16 cellular contexts compared by ENCODE assay signal in the genomic region with DNA sequence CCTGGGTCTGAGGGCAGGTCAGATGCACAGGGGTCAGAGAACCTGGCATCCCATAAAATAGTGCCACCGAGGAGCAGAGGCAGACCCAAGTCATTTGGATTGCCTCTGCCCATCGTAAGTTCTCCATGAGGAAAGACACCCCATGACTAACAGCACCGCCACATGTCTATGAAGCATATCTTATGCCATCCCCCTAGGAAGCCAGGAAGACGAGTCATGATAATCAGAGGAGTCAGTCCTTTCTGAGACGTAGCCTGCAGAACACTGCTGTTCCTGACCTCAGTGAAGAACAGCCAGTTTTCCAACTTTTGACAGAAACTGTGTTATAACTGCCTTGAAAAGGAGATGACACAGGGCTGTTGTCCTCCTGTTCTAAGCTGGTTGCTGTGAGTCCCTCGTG. TPM values are rescaled to one million over a fixed set of nuclear protein-coding genes. Genes with fewer than 3 reads are reported as not detected.
DNase-seq lines count a peak whose midpoint lies in the region; ATAC-seq, FAIRE-seq and TF ChIP-seq lines count a peak whose summit lies in the region.
"Had no signal": no experiment of that assay in that cellular context is flagged by ENCODE, and none has a peak within 500 bp of the region (broad histone marks: within the 10 kb centered on the region; RNA-seq: fewer than 3 reads in every experiment).

No MANE protein-coding gene starts in this region.

- no peak overlapping the region; the same call in 2 of the 3 replicates for H2BK15ac ChIP-seq in IMR-90 (ENCODE audit: low read depth, low read length)

- no peak overlapping the region for H3K23ac ChIP-seq in IMR-90 (ENCODE audit: low read depth, low read length)

- no peak for TF ChIP-seq POLR2A in IMR-90 (IDR thresholded peaks at IDR 0.05; ENCODE audit: low read depth, low read length)
- TF ChIP-seq POLR2A in GM12892 (IDR thresholded peaks at IDR 0.05; ENCODE audit: low read depth, low read length): no peak

- no peak overlapping the region for H3K9ac ChIP-seq in IMR-90 (ENCODE audit: low read depth, low read length)
- H3K9ac ChIP-seq in mammary epithelial cell (ENCODE audit: insufficient read depth, low read length): no peak overlapping the region
- H3K9ac ChIP-seq in keratinocyte (ENCODE audit: control insufficient read depth, extremely low read depth, insufficient read depth, low read length): no peak overlapping the region

- TF ChIP-seq CTCF in AG10803 (conservative IDR thresholded peaks at IDR 0.05; ENCODE audit: low read length) (no peak), IMR-90 (conservative IDR thresholded peaks at IDR 0.05; ENCODE audit: low read depth, low read length) (no peak), mammary epithelial cell (conservative IDR thresholded peaks at IDR 0.05 in 1 of 2, IDR thresholded peaks at IDR 0.05 in 1 of 2; ENCODE audit: extremely low read depth in 1 of 2, insufficient read depth in 1 of 2, low read depth in 1 of 2, low read length in 2 of 2) (no peak), keratinocyte (optimal IDR thresholded peaks at IDR 0.05 in 1 of 3, IDR thresholded peaks at IDR 0.05 in 1 of 3, conservative IDR thresholded peaks at IDR 0.05 in 1 of 3; ENCODE audit: extremely low read depth in 1 of 3, insufficient read depth in 2 of 3, low read length in 3 of 3) (no peak)

- peaks cover 3 to 47% of the 10 kb centered on the region in 2 experiments; a peak in 3 of 4 replicates for H3K79me1 ChIP-seq in IMR-90 (ENCODE audit: low read depth in 1 of 2, low read length in 2 of 2)

- BruUV-seq in IMR-90 (replicated peaks; lab: Mats Ljungman, UMichigan) (no TSS peak), mammary epithelial cell (replicated peaks; lab: Mats Ljungman, UMichigan) (no TSS peak)

- H3K27me3 ChIP-seq in IMR-90 (ENCODE audit: control insufficient read depth, insufficient read depth, low read length) (no peaks in the 10 kb centered on the region), mammary epithelial cell (ENCODE audit: insufficient read depth, low read length) (no peaks in the 10 kb centered on the region), keratinocyte (ENCODE audit: control insufficient read depth, extremely low read depth, insufficient read depth, low read length) (no peaks in the 10 kb centered on the region)
- H3K27me3 ChIP-seq: body of pancreas had no signal

- H3K9me3 ChIP-seq in IMR-90 (ENCODE audit: control insufficient read depth, insufficient read depth, low read length): no peaks in the 10 kb centered on the region
- no peaks in the 10 kb centered on the region for H3K9me3 ChIP-seq in mammary epithelial cell (replicated peaks; ENCODE audit: insufficient read depth, low read length)
- no peaks in the 10 kb centered on the region for H3K9me3 ChIP-seq in keratinocyte (ENCODE audit: control insufficient read depth, low read depth, low read length)
- H3K9me3 ChIP-seq: body of pancreas had no signal

- H3K4me1 ChIP-seq in IMR-90 (ENCODE audit: control insufficient read depth, insufficient read depth, low read length): peaks cover 21% of the 10 kb centered on the region
- peaks cover 49% of the 10 kb centered on the region for H3K4me1 ChIP-seq in mammary epithelial cell (ENCODE audit: insufficient read depth, low read length)
- H3K4me1 ChIP-seq in keratinocyte (ENCODE audit: control insufficient read depth, extremely low read depth, insufficient read depth, low read length): peaks cover 31% of the 10 kb centered on the region
- H3K4me1 ChIP-seq: body of pancreas had no signal

- H3K4me2 ChIP-seq in IMR-90 (ENCODE audit: low read depth, low read length) (no peak overlapping the region), mammary epithelial cell (ENCODE audit: insufficient read depth, low read depth, low read length) (no peak overlapping the region), keratinocyte (ENCODE audit: control insufficient read depth, extremely low read depth, insufficient read depth, low read depth, low read length) (peak overlapping the region; percentile 6)
- H3K4me2 ChIP-seq: GM23338 had no signal

- peak; percentile 74 for DNase-seq in AG10803 (ENCODE audit: low read depth)
- DNase-seq in IMR-90: peak; percentile 91
- peak; percentile 86 for DNase-seq in mammary epithelial cell
- DNase-seq in keratinocyte (ENCODE audit: low read depth, low spot score): no peak
- no peak for DNase-seq in midbrain (lab: John Stamatoyannopoulos, UW)
- DNase-seq in G401 (ENCODE audit: low spot score): no peak
- DNase-seq in GM12892 (ENCODE audit: insufficient read length): no peak
- DNase-seq in 8988T: no peak
- DNase-seq: body of pancreas, C1 segment of cervical spinal cord, NCI-H1092 had no signal

- no peak overlapping the region for H3K56ac ChIP-seq in IMR-90 (ENCODE audit: extremely low read depth, insufficient read depth, low read length)

- H3K27ac ChIP-seq in IMR-90 (ENCODE audit: insufficient read depth, low read length) (peak overlapping the region; percentile 49), mammary epithelial cell (ENCODE audit: insufficient read depth, low read depth, low read length) (no peak overlapping the region), keratinocyte (ENCODE audit: control insufficient read depth, insufficient read depth, low read length) (peak overlapping the region; percentile 33)
- H3K27ac ChIP-seq: body of pancreas had no signal

- peak overlapping the region; percentile 65 for H2AK5ac ChIP-seq in IMR-90 (ENCODE audit: low read depth, low read length)

- CTCF ChIA-PET in IMR-90 (lab: Yijun Ruan, JAX) (no interaction called here), mammary epithelial cell (lab: Charles Lee; ENCODE audit: low non-redundant PET) (no interaction called here)

- POLR2A ChIA-PET in IMR-90 (lab: Charles Lee; ENCODE audit: unreplicated experiment): no interaction called here

- H2BK20ac ChIP-seq in IMR-90 (ENCODE audit: low read depth, low read length): peak overlapping the region; percentile 50; the same call in 1 of the 2 replicates

- H4K5ac ChIP-seq in IMR-90 (ENCODE audit: low read depth, low read length): no peak overlapping the region

- H3K4me3 ChIP-seq in AG10803 (ENCODE audit: low read length): no peak overlapping the region
- no peak overlapping the region for H3K4me3 ChIP-seq in IMR-90 (ENCODE audit: insufficient read depth, low read depth, low read length)
- no peak overlapping the region for H3K4me3 ChIP-seq in mammary epithelial cell (replicated peaks in 1 of 3; ENCODE audit: insufficient read depth in 1 of 3, low read depth in 2 of 3, low read length in 3 of 3)
- no peak overlapping the region for H3K4me3 ChIP-seq in keratinocyte (ENCODE audit: control insufficient read depth in 2 of 3, extremely low read depth in 1 of 3, insufficient read depth in 2 of 3, low read depth in 1 of 3, low read length in 3 of 3)
- H3K4me3 ChIP-seq: body of pancreas, GM23338 had no signal

- H3K36me3 ChIP-seq in IMR-90 (ENCODE audit: control insufficient read depth, insufficient read depth, low read length) (peaks cover 3% of the 10 kb centered on the region; the same call in 1 of the 2 replicates), mammary epithelial cell (ENCODE audit: insufficient read depth, low read length) (no peaks in the 10 kb centered on the region), keratinocyte (ENCODE audit: control insufficient read depth in 2 of 2, extremely low read depth in 1 of 2, insufficient read depth in 2 of 2, low read length in 2 of 2) (peaks cover 0 to 1% of the 10 kb centered on the region in 2 experiments)

- no peaks in the 10 kb centered on the region for H3K79me2 ChIP-seq in mammary epithelial cell (ENCODE audit: insufficient read depth, low read length)
- no peaks in the 10 kb centered on the region for H3K79me2 ChIP-seq in keratinocyte (ENCODE audit: control insufficient read depth, insufficient read depth, low read length)

- peaks cover 30% of the 10 kb centered on the region for H3K9me1 ChIP-seq in IMR-90 (ENCODE audit: insufficient read depth, low read length)
- peaks cover 3% of the 10 kb centered on the region for H3K9me1 ChIP-seq in keratinocyte (ENCODE audit: control insufficient read depth, extremely low read depth, insufficient read depth, low read length)

- dilution Hi-C loops in IMR-90 (cut with HindIII; ENCODE audit: low sequenced_read_pairs, unreplicated experiment) (no loop called here), mammary epithelial cell (cut with HindIII; ENCODE audit: low sequenced_read_pairs) (no loop called here), keratinocyte (cut with MboI; ENCODE audit: extremely low pct_ligation_motif_present, low sequenced_read_pairs) (no loop called here)

- H2AK9ac ChIP-seq in IMR-90 (replicated peaks; ENCODE audit: low read depth, low read length, poor library complexity): peak overlapping the region; percentile 85

- H3K14ac ChIP-seq in IMR-90 (replicated peaks; ENCODE audit: low read depth, low read length): 0 out of 2 replicates have a peak overlapping the region, but pooled peaks have one; percentile 56

- H2BK5ac ChIP-seq in IMR-90 (ENCODE audit: low read depth, low read length, poor library complexity, severe bottlenecking): peak overlapping the region; percentile 69

- FAIRE-seq in keratinocyte (lab: Jason Lieb, UNC) (peak; percentile 91), GM12892 (lab: Jason Lieb, UNC) (no peak)
- FAIRE-seq: endometrium, G401.6 had no signal

- H3K18ac ChIP-seq in IMR-90 (ENCODE audit: low read depth, low read length): no peak overlapping the region

- 60% methylated on average over 1 of the region's 6 CpGs; no CpG with 5 or more reads in 1 of the 2 experiments for WGBS in IMR-90 (ENCODE audit: extremely low coverage in 2 of 2, insufficient read length in 1 of 2), 2 experiments
- 36% methylated on average over 6 of the region's 6 CpGs for WGBS in mammary epithelial cell (ENCODE audit: low coverage, missing lambda C conversion rate)

- H2AFZ ChIP-seq in IMR-90 (replicated peaks; ENCODE audit: low read length, poor library complexity): no peak overlapping the region
- no peak overlapping the region for H2AFZ ChIP-seq in mammary epithelial cell (ENCODE audit: low read depth, low read length)
- H2AFZ ChIP-seq in keratinocyte (ENCODE audit: control insufficient read depth, low read length): no peak overlapping the region
- H2AFZ ChIP-seq: GM23338 had no signal

- intact Hi-C loops in IMR-90 (cut with micrococcal nuclease) (loop anchor here (5.0 kb wide), 1 partner anchor 238 kb away; a partner anchor contains a TSS), mammary epithelial cell (cut with micrococcal nuclease) (loop anchor here (2.0 kb wide), 1 partner anchor 52 kb away; a partner anchor contains a TSS)

- 0 out of 4 replicates have a peak overlapping the region, but pooled peaks of 1 of the 2 experiments have one; percentile 47 for H4K8ac ChIP-seq in IMR-90 (ENCODE audit: low read depth in 2 of 2, low read length in 2 of 2)

- H4K20me1 ChIP-seq in IMR-90 (ENCODE audit: insufficient read depth, low read length) (no peaks in the 10 kb centered on the region; the same call in 1 of the 2 replicates), mammary epithelial cell (ENCODE audit: insufficient read depth, low read length) (no peaks in the 10 kb centered on the region), keratinocyte (ENCODE audit: control insufficient read depth, extremely low read depth, insufficient read depth, low read length) (no peaks in the 10 kb centered on the region)

- TF ChIP-seq RAD21 in IMR-90 (IDR thresholded peaks at IDR 0.05; ENCODE audit: low read length): no peak; the same call in 1 of the 2 replicates

- ATAC-seq in IMR-90 (ENCODE audit: low read depth): peak; percentile 72
- ATAC-seq: body of pancreas, GM23338 had no signal

- H2BK120ac ChIP-seq in IMR-90 (ENCODE audit: low read depth, low read length): peak overlapping the region; percentile 58

- in situ Hi-C loops in IMR-90 (cut with MboI; ENCODE audit: low sequenced_read_pairs) (no loop called here), mammary epithelial cell (cut with MboI; ENCODE audit: low sequenced_read_pairs in 2 of 2) (no loop called here), G401 (cut with HindIII; ENCODE audit: low sequenced_read_pairs) (no loop called here)

- H3K4ac ChIP-seq in IMR-90 (ENCODE audit: low read depth, low read length): peak overlapping the region; percentile 59

- H4K91ac ChIP-seq in IMR-90 (ENCODE audit: insufficient read depth, low read depth, low read length): peak overlapping the region; percentile 0; the same call in 1 of the 2 replicates

RNA-seq across cellular contexts. Expression of a gene that starts 51.2 kb away (rescaled TPM):
- total RNA-seq in IMR-90 (2012; rRNA removed) (under 0.01 and 0.18 TPM in 2 replicates), mammary epithelial cell (under 1 TPM; 0.07 to 0.17 TPM)
- polyA plus RNA-seq in IMR-90 (2012; rRNA removed) (0.10 and 0.11 TPM in 2 replicates), mammary epithelial cell (0.14 TPM), keratinocyte (0.01 TPM in 1 of 3 replicates, not detected in the others)
- polyA plus RNA-seq in IMR-90 (2012; cell fraction: cytosol; rRNA removed): 0.09 and 0.12 TPM in 2 replicates
- polyA plus RNA-seq in IMR-90 (2012; cell fraction: nucleus; rRNA removed; ENCODE audit: low replicate concordance): 0.05 and 0.09 TPM in 2 replicates
- polyA minus RNA-seq in mammary epithelial cell (not detected), keratinocyte (not detected in 3 replicates)
- not detected for polyA plus RNA-seq in keratinocyte (2011; ENCODE audit: low read depth)
- polyA plus RNA-seq in keratinocyte (2011; cell fraction: cytosol; rRNA removed): not detected in 2 replicates
- 0.04 TPM in 1 of 2 replicates, not detected in the other for polyA plus RNA-seq in keratinocyte (2011; cell fraction: nucleus; rRNA removed)
- 0.23 TPM in 1 of 2 replicates, not detected in the other for polyA plus RNA-seq in keratinocyte (2012; ENCODE audit: low replicate concordance)
- not detected for polyA minus RNA-seq in keratinocyte (2011; cell fraction: cytosol; rRNA and poly(A)+ RNA removed)
- not detected in 2 replicates for polyA minus RNA-seq in keratinocyte (2011; cell fraction: nucleus; rRNA and poly(A)+ RNA removed)
- total RNA-seq in G401 (2014; rRNA removed; shearing (Covaris generic)): not detected in 2 replicates
- not detected for polyA plus RNA-seq in GM12892 (2012; ENCODE audit: missing spikeins)
- total RNA-seq: body of pancreas; mononuclear cell; T-helper 2 cell treated with Interferon-gamma antibody and Interleukin-4, amounts not matched to agents 100 ng/mL and 5 ng/mL, for 36 hours had no signal

Comparison
In these comparisons a context has a peak if more than half of its experiments do, and no peak if none do; other contexts are left out.
1. DNase-seq: peak in AG10803 (single experiment), IMR-90 (single experiment) and mammary epithelial cell (single experiment); none in keratinocyte (single experiment), midbrain (single experiment), G401 (single experiment), GM12892 (single experiment) and 8988T (single experiment).